Comparison of ENCODE assay signal across 24 cellular contexts in genomic region chr3:171854649-171855305, GRCh38. TPM values are rescaled to one million over a fixed set of nuclear protein-coding genes. Genes with fewer than 3 reads are reported as not detected.
"Had no signal": no experiment of that assay in that cellular context is flagged by ENCODE, and none has a peak within 500 bp of the region (broad histone marks: within the 10 kb centered on the region; RNA-seq: fewer than 3 reads in every experiment).

No MANE protein-coding gene starts in this region.

- H3K9me3 Mint-ChIP-seq: natural killer cell treated with Interleukin-12 subunit alpha and Interleukin-12 subunit beta and Interleukin-15 and Interleukin-18, amount 100 ng/mL, for 72 hours had no signal

- ATAC-seq: activated CD4-positive, CD25-positive, alpha-beta regulatory T cell treated with anti-CD3 and anti-CD28 coated beads, Interleukin-2, amount 50 U/mL, for 24 hours; natural killer cell treated with Interleukin-12 subunit alpha and Interleukin-12 subunit beta and Interleukin-15 and Interleukin-18, amount 100 ng/mL, for 72 hours had no signal

- H3K4me1 ChIP-seq: breast epithelium had no signal

- H3K27me3 ChIP-seq: breast epithelium, right atrium auricular region, tibial nerve had no signal

- DNase-seq: activated CD4-positive, alpha-beta T cell treated with anti-CD3 and anti-CD28 coated beads, Interleukin-2, amount 50 U/mL, for 1 hour; activated naive CD4-positive, alpha-beta T cell; anterior cingulate cortex; cerebellar nuclear complex; effector CD8-positive, alpha-beta T cell; foreskin melanocyte; kidney glomerular epithelial cell; mesenchymal stem cell; nucleus accumbens; stimulated activated CD4-positive, alpha-beta T cell treated with anti-CD3 and anti-CD28 coated beads, Interleukin-15, amount 100 ng/mL, for 24 hours; stimulated activated CD4-positive, alpha-beta T cell treated with anti-CD3 and anti-CD28 coated beads, Interleukin-4, amount 100 ng/mL, for 1 hour; stimulated activated naive CD4-positive, alpha-beta T cell; substantia nigra had no signal

- H3K4me3 ChIP-seq: breast epithelium, right atrium auricular region, skin epidermis, tibial nerve had no signal

- H3K36me3 ChIP-seq: breast epithelium, right atrium auricular region, tibial nerve had no signal

- H3K27ac Mint-ChIP-seq: activated T-helper 1 cell treated with anti-CD3 and anti-CD28 coated beads, Interleukin-12 subunit alpha, Interleukin-12 subunit beta, Interleukin-2, Interleukin-4 antibody, amounts not matched to agents 30 ng/mL and 10 ng/mL and 1 ng/mL, durations not matched to agents 14 hours and 24 hours and 36 hours; natural killer cell treated with Interleukin-12 subunit alpha and Interleukin-12 subunit beta and Interleukin-15 and Interleukin-18, amount 100 ng/mL, for 72 hours; progenitor cell of endocrine pancreas had no signal

- H3K27me3 Mint-ChIP-seq: progenitor cell of endocrine pancreas had no signal

- H3K27ac ChIP-seq: breast epithelium, right atrium auricular region, skin epidermis, tibial nerve had no signal

- H3K4me3 Mint-ChIP-seq: activated T-helper 1 cell treated with anti-CD3 and anti-CD28 coated beads, Interleukin-12 subunit alpha, Interleukin-12 subunit beta, Interleukin-2, Interleukin-4 antibody, amounts not matched to agents 30 ng/mL and 10 ng/mL and 1 ng/mL, durations not matched to agents 14 hours and 24 hours and 36 hours; natural killer cell treated with Interleukin-12 subunit alpha and Interleukin-12 subunit beta and Interleukin-15 and Interleukin-18, amount 100 ng/mL, for 72 hours had no signal

RNA-seq across cellular contexts. Expression of gene TMEM212, which starts 11.6 kb away (rescaled TPM):
- total RNA-seq: activated CD8-positive, alpha-beta memory T cell treated with anti-CD3 and anti-CD28 coated beads for 36 hours; activated T-helper 1 cell treated with anti-CD3 and anti-CD28 coated beads, Interleukin-12 subunit alpha, Interleukin-12 subunit beta, Interleukin-2, Interleukin-4 antibody, amounts not matched to agents 30 ng/mL and 10 ng/mL and 1 ng/mL, durations not matched to agents 14 hours and 24 hours and 36 hours; fibroblast of lung; liver; natural killer cell treated with Interleukin-12 subunit alpha and Interleukin-12 subunit beta and Interleukin-15 and Interleukin-18, amount 100 ng/mL, for 72 hours; progenitor cell of endocrine pancreas; right atrium auricular region; tibial nerve had no signal
- polyA plus RNA-seq: fibroblast of lung, liver had no signal
